In the genomic region with DNA sequence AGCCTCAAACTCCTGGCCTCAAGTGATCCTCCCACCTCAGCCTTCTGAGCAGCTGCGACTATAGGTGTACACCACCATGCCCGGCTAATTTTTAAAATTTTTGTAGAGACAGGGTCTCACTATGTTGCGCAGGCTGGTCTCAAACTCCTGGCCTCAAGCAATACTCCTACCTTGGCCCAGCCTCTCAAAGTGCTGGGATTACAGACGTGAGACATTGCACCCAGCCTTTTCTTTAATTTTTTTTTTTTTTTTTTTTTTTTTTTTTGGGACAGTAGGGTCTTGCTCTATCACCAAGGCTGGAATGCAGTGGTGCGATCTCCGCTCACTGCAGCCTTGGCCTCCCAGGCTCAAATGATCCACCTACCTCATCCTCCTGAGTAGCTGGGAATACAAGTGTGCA, we compare ENCODE assay signal across 7 cellular contexts. TPM values are rescaled to one million over a fixed set of nuclear protein-coding genes. Genes with fewer than 3 reads are reported as not detected.
DNase-seq lines count a peak whose midpoint lies in the region; ATAC-seq and TF ChIP-seq lines count a peak whose summit lies in the region.
"Not testable (repeated sequence)": the region's sequence is repeated elsewhere in the genome, so short reads cannot be mapped to it uniquely, and the experiment has no call there.

No MANE protein-coding gene starts in this region.

- H3K9me3 ChIP-seq in CD4-positive, alpha-beta memory T cell (ENCODE audit: control insufficient read depth in 1 of 2, low read length in 2 of 2); Karpas-422 (ENCODE audit: low read length); left ventricle myocardium inferior (replicated peaks); sigmoid colon: not testable (repeated sequence)

- H3K27me3 ChIP-seq in CD4-positive, alpha-beta memory T cell (ENCODE audit: insufficient read depth, low read length); Karpas-422 (ENCODE audit: low read length); left ventricle myocardium inferior (ENCODE audit: low read depth); sigmoid colon: not testable (repeated sequence)

- not testable (repeated sequence) for H3K36me3 ChIP-seq in CD4-positive, alpha-beta memory T cell (ENCODE audit: insufficient read depth, low read length); left ventricle myocardium inferior; sigmoid colon
- peaks cover 12% of the 10 kb centered on the region for H3K36me3 ChIP-seq in Karpas-422 (ENCODE audit: insufficient read depth, low read length)

- not testable (repeated sequence) for H3K9me3 Mint-ChIP-seq in CD4-positive, alpha-beta memory T cell; T-cell; activated naive CD8-positive, alpha-beta T cell treated with anti-CD3 and anti-CD28 coated beads, Interleukin-2, amount 10 ng/mL, durations not matched to agents 7 days and 5 days; naive thymus-derived CD8-positive, alpha-beta T cell

- not testable (repeated sequence) for H2AFZ ChIP-seq in Karpas-422 (ENCODE audit: low read length)

- H3K27ac ChIP-seq in CD4-positive, alpha-beta memory T cell (ENCODE audit: low read depth, low read length), result peak overlapping the region; percentile 49
- H3K27ac ChIP-seq in Karpas-422 (ENCODE audit: low read length), result peak overlapping the region; percentile 94
- peak overlapping the region; percentile 33 for H3K27ac ChIP-seq in left ventricle myocardium inferior (replicated peaks)
- H3K27ac ChIP-seq in sigmoid colon, result not testable (repeated sequence)

- H3K27ac Mint-ChIP-seq in CD4-positive, alpha-beta memory T cell, result peak overlapping the region; percentile 77 to 97 (median 84)
- peak overlapping the region; percentile 38 to 83 for H3K27ac Mint-ChIP-seq in T-cell
- peak overlapping the region; percentile 54 for H3K27ac Mint-ChIP-seq in activated naive CD8-positive, alpha-beta T cell treated with anti-CD3 and anti-CD28 coated beads, Interleukin-2, amount 10 ng/mL, durations not matched to agents 7 days and 5 days
- peak overlapping the region in 7 of 10 donors; percentile 14 to 79 (median 44) for H3K27ac Mint-ChIP-seq in naive thymus-derived CD8-positive, alpha-beta T cell

- peaks cover 28 to 71% (median 39%) of the 10 kb centered on the region in 4 donors for H3K4me1 Mint-ChIP-seq in CD4-positive, alpha-beta memory T cell
- H3K4me1 Mint-ChIP-seq in T-cell, result peaks cover 26 to 62% (median 40%) of the 10 kb centered on the region in 3 donors
- peaks cover 36% of the 10 kb centered on the region for H3K4me1 Mint-ChIP-seq in activated naive CD8-positive, alpha-beta T cell treated with anti-CD3 and anti-CD28 coated beads, Interleukin-2, amount 10 ng/mL, durations not matched to agents 7 days and 5 days
- peaks cover 18 to 82% (median 44%) of the 10 kb centered on the region in 4 donors for H3K4me1 Mint-ChIP-seq in naive thymus-derived CD8-positive, alpha-beta T cell

- peaks cover 93% of the 10 kb centered on the region for H3K79me2 ChIP-seq in Karpas-422 (ENCODE audit: low read length)

- POLR2A ChIA-PET in CD4-positive, alpha-beta memory T cell (lab: Charles Lee; ENCODE audit: partially characterized antibody); activated naive CD8-positive, alpha-beta T cell treated with anti-CD3 and anti-CD28 coated beads, Interleukin-2, amount 10 ng/mL, durations not matched to agents 7 days and 5 days (lab: Charles Lee); naive thymus-derived CD8-positive, alpha-beta T cell (lab: Charles Lee): not testable (repeated sequence)
- POLR2A ChIA-PET in T-cell (lab: Charles Lee), result interaction anchor here in 1 of 2 donors (0.7 kb wide), 1 partner anchor 276 kb away, joined by 9 read pairs; no protein-coding TSS in a partner anchor

- intact Hi-C loops in CD4-positive, alpha-beta memory T cell (cut with micrococcal nuclease); sigmoid colon (cut with DNase I): not testable (repeated sequence)
- intact Hi-C loops in left ventricle myocardium inferior (cut with micrococcal nuclease), result loop anchor here (10.0 kb wide), 1 partner anchor 90 kb away; no protein-coding TSS in a partner anchor

- peaks cover 48% of the 10 kb centered on the region for H4K20me1 ChIP-seq in Karpas-422 (ENCODE audit: insufficient read depth, low read depth, low read length)

- not testable (repeated sequence) for DNase-seq in CD4-positive, alpha-beta memory T cell; T-cell; activated naive CD8-positive, alpha-beta T cell treated with anti-CD3 and anti-CD28 coated beads, Interleukin-2, amount 10 ng/mL, durations not matched to agents 7 days and 5 days; left ventricle myocardium inferior; naive thymus-derived CD8-positive, alpha-beta T cell
- DNase-seq in Karpas-422 (peak; percentile 44), sigmoid colon (peak; percentile 34)

- WGBS in sigmoid colon, 2 donors, result 91 to 96% methylated on average over 6 of the region's 6 CpGs

- TF ChIP-seq POLR2A in sigmoid colon (IDR thresholded peaks at IDR 0.05), result not testable (repeated sequence)

- H3K4me3 ChIP-seq in CD4-positive, alpha-beta memory T cell (ENCODE audit: low read length in 2 of 2); left ventricle myocardium inferior; sigmoid colon: not testable (repeated sequence)
- peak overlapping the region; percentile 31; the same call in 1 of the 2 replicates for H3K4me3 ChIP-seq in Karpas-422 (ENCODE audit: low read length)

- peak overlapping the region; percentile 33 for H3K9ac ChIP-seq in Karpas-422 (ENCODE audit: low read length)

- H3K36me3 Mint-ChIP-seq in CD4-positive, alpha-beta memory T cell; T-cell; activated naive CD8-positive, alpha-beta T cell treated with anti-CD3 and anti-CD28 coated beads, Interleukin-2, amount 10 ng/mL, durations not matched to agents 7 days and 5 days; naive thymus-derived CD8-positive, alpha-beta T cell: not testable (repeated sequence)

- ATAC-seq in T-cell (replicated peaks in 1 of 4); activated naive CD8-positive, alpha-beta T cell treated with anti-CD3 and anti-CD28 coated beads, Interleukin-2, amount 10 ng/mL, durations not matched to agents 7 days and 5 days (ENCODE audit: low read depth); naive thymus-derived CD8-positive, alpha-beta T cell: not testable (repeated sequence)

- peaks cover 37% of the 10 kb centered on the region for H3K4me1 ChIP-seq in CD4-positive, alpha-beta memory T cell (ENCODE audit: insufficient read depth, low read length)
- H3K4me1 ChIP-seq in Karpas-422 (ENCODE audit: low read length) (peaks cover 99% of the 10 kb centered on the region), left ventricle myocardium inferior (peaks cover 64% of the 10 kb centered on the region), sigmoid colon (peaks cover 0 to 72% (median 53%) of the 10 kb centered on the region in 4 donors)

- peak overlapping the region in 1 of 8 donors; percentile 9 for H3K4me3 Mint-ChIP-seq in CD4-positive, alpha-beta memory T cell
- not testable (repeated sequence) for H3K4me3 Mint-ChIP-seq in T-cell; activated naive CD8-positive, alpha-beta T cell treated with anti-CD3 and anti-CD28 coated beads, Interleukin-2, amount 10 ng/mL, durations not matched to agents 7 days and 5 days
- H3K4me3 Mint-ChIP-seq in naive thymus-derived CD8-positive, alpha-beta T cell, result peak overlapping the region in 1 of 10 donors; percentile 33

- not testable (repeated sequence) for TF ChIP-seq CTCF in left ventricle myocardium inferior (IDR thresholded peaks at IDR 0.05; ENCODE audit: borderline replicate concordance); sigmoid colon (IDR thresholded peaks at IDR 0.05)

- CTCF ChIA-PET in CD4-positive, alpha-beta memory T cell (lab: Charles Lee; ENCODE audit: partially characterized antibody); T-cell (lab: Charles Lee): not testable (repeated sequence)

- not testable (repeated sequence) for H3K27me3 Mint-ChIP-seq in CD4-positive, alpha-beta memory T cell; T-cell; activated naive CD8-positive, alpha-beta T cell treated with anti-CD3 and anti-CD28 coated beads, Interleukin-2, amount 10 ng/mL, durations not matched to agents 7 days and 5 days; naive thymus-derived CD8-positive, alpha-beta T cell

- not testable (repeated sequence) for H3K9me2 ChIP-seq in Karpas-422 (replicated peaks; ENCODE audit: insufficient read depth, low read length)

- H3K4me2 ChIP-seq in Karpas-422 (ENCODE audit: low read depth, low read length, poor library complexity, severe bottlenecking), result peak overlapping the region; percentile 64

- TF ChIP-seq EP300 in sigmoid colon (IDR thresholded peaks at IDR 0.05), result not testable (repeated sequence)

RNA-seq across cellular contexts. Expression of gene MICAL3, which starts 29.1 kb away (rescaled TPM):
- 10 to 100 TPM; 25.9 to 28.9 TPM for total RNA-seq in CD4-positive, alpha-beta memory T cell
- 1 to 10 TPM in 1 of 2 donors, under 1 TPM in 1; 0.97 to 2.9 TPM for polyA plus RNA-seq in CD4-positive, alpha-beta memory T cell
- 54.9 and 64.1 TPM in 2 replicates for total RNA-seq in Karpas-422 (2014; rRNA removed; shearing (Covaris generic); ENCODE audit: low replicate concordance)
- total RNA-seq in T-cell (10 to 100 TPM; 19.1 to 37.5 (median 22.3) TPM), left ventricle myocardium inferior (92.5 TPM), sigmoid colon (10 to 100 TPM; 26.3 to 94.2 (median 45.0) TPM)
- 10 to 100 TPM; 35.7 to 36.8 TPM for total RNA-seq in activated naive CD8-positive, alpha-beta T cell treated with anti-CD3 and anti-CD28 coated beads, Interleukin-2, amount 10 ng/mL, durations not matched to agents 7 days and 5 days
- total RNA-seq in naive thymus-derived CD8-positive, alpha-beta T cell, result 10 to 100 TPM; 20.8 to 27.3 TPM
- polyA plus RNA-seq in naive thymus-derived CD8-positive, alpha-beta T cell, result 1 to 10 TPM in 2 of 3 donors, under 1 TPM in 1; 0.90 to 1.3 (median 1.2) TPM
- 10 to 100 TPM in 2 of 3 donors, 1 to 10 TPM in 1; 9.6 to 36.3 (median 16.9) TPM for polyA plus RNA-seq in sigmoid colon
